Comparison of ENCODE assay signal across 18 cellular contexts in genomic region chr13:102556806-102557205, GRCh38. TPM values are rescaled to one million over a fixed set of nuclear protein-coding genes. Genes with fewer than 3 reads are reported as not detected.
DNase-seq lines count a peak whose midpoint lies in the region; TF ChIP-seq lines count a peak whose summit lies in the region.
"Had no signal": no experiment of that assay in that cellular context is flagged by ENCODE, and none has a peak within 500 bp of the region (broad histone marks: within the 10 kb centered on the region; RNA-seq: fewer than 3 reads in every experiment).

No MANE protein-coding gene starts in this region.

- in situ Hi-C loops in mammary epithelial cell (cut with MboI; ENCODE audit: low sequenced_read_pairs in 2 of 2) = loop anchor here in 1 of 2 donors (10.0 kb wide), 2 partner anchors 362 to 612 kb away; no protein-coding TSS in a partner anchor

- no peak for TF ChIP-seq CTCF in mammary epithelial cell (conservative IDR thresholded peaks at IDR 0.05 in 1 of 2, IDR thresholded peaks at IDR 0.05 in 1 of 2; ENCODE audit: extremely low read depth in 1 of 2, insufficient read depth in 1 of 2, low read depth in 1 of 2, low read length in 2 of 2)
- no peak for TF ChIP-seq CTCF in MCF 10A (IDR thresholded peaks at IDR 0.05; ENCODE audit: unreplicated experiment)
- TF ChIP-seq CTCF in HFFc6 (IDR thresholded peaks at IDR 0.05) = no peak
- no peak for TF ChIP-seq CTCF in osteoblast (IDR thresholded peaks at IDR 0.05; ENCODE audit: extremely low read depth, low read depth, low read length)
- TF ChIP-seq CTCF in GM20000 (IDR thresholded peaks at IDR 0.05; ENCODE audit: extremely low read depth, missing control alignments) = no peak

- H3K4me1 ChIP-seq in mammary epithelial cell (ENCODE audit: insufficient read depth, low read length) = no peaks in the 10 kb centered on the region
- H3K4me1 ChIP-seq in osteoblast (ENCODE audit: insufficient read depth, low read length) = no peaks in the 10 kb centered on the region
- H3K4me1 ChIP-seq: BLaER1 treated with 17β-estradiol and CSF1 and Interleukin-3, amounts not matched to agents 10 nM and 100 nM had no signal

- H3K27me3 Mint-ChIP-seq in MCF 10A (ENCODE audit: insufficient read depth, unreplicated experiment) = no peaks in the 10 kb centered on the region
- H3K27me3 Mint-ChIP-seq in HFFc6 (ENCODE audit: insufficient read depth) = peaks cover 4% of the 10 kb centered on the region

- intact Hi-C loops in mammary epithelial cell (cut with micrococcal nuclease) (loop anchor here (1.0 to 10.0 kb wide), 6 partner anchors 100 to 1412 kb away; partner anchors contain the start of gene FGF14), MCF 10A (cut with micrococcal nuclease) (loop anchor here (1.0 to 10.0 kb wide), 7 partner anchors 100 to 1415 kb away; no protein-coding TSS in a partner anchor)

- no peak overlapping the region for H3K4me2 ChIP-seq in mammary epithelial cell (ENCODE audit: insufficient read depth, low read depth, low read length)
- H3K4me2 ChIP-seq in osteoblast (ENCODE audit: insufficient read depth, low read length) = peak overlapping the region; percentile 59
- H3K4me2 ChIP-seq: BLaER1 treated with 17β-estradiol and CSF1 and Interleukin-3, amounts not matched to agents 10 nM and 100 nM had no signal

- no peak overlapping the region for H3K27ac ChIP-seq in mammary epithelial cell (ENCODE audit: insufficient read depth, low read depth, low read length)
- H3K27ac ChIP-seq in osteoblast (ENCODE audit: low read depth, low read length) = no peak overlapping the region
- H3K27ac ChIP-seq: BLaER1 treated with 17β-estradiol and CSF1 and Interleukin-3, amounts not matched to agents 10 nM and 100 nM; HL-60 had no signal

- H3K27me3 ChIP-seq in mammary epithelial cell (ENCODE audit: insufficient read depth, low read length) (no peaks in the 10 kb centered on the region), osteoblast (ENCODE audit: insufficient read depth, low read length) (no peaks in the 10 kb centered on the region)
- H3K27me3 ChIP-seq: BLaER1 treated with 17β-estradiol and CSF1 and Interleukin-3, amounts not matched to agents 10 nM and 100 nM had no signal

- H3K9me3 ChIP-seq in mammary epithelial cell (replicated peaks; ENCODE audit: insufficient read depth, low read length) = no peaks in the 10 kb centered on the region
- H3K9me3 ChIP-seq in osteoblast (ENCODE audit: low read depth, low read length) = no peaks in the 10 kb centered on the region
- H3K9me3 ChIP-seq: BLaER1 treated with 17β-estradiol and CSF1 and Interleukin-3, amounts not matched to agents 10 nM and 100 nM had no signal

- CTCF ChIA-PET in mammary epithelial cell (lab: Charles Lee; ENCODE audit: low non-redundant PET) = interaction anchor here (1.8 kb wide), 1 partner anchor 415 kb away, joined by 8 read pairs; no protein-coding TSS in a partner anchor
- CTCF ChIA-PET in MCF 10A (lab: Yijun Ruan, JAX) = interaction anchor here (0.9 to 5.3 kb wide), 28 partner anchors 9 to 1413 kb away, joined by 3 to 61 read pairs (median 6); no protein-coding TSS in a partner anchor

- H3K36me3 ChIP-seq in mammary epithelial cell (ENCODE audit: insufficient read depth, low read length) (no peaks in the 10 kb centered on the region), osteoblast (ENCODE audit: insufficient read depth, low read length) (no peaks in the 10 kb centered on the region)
- H3K36me3 ChIP-seq: BLaER1 treated with 17β-estradiol and CSF1 and Interleukin-3, amounts not matched to agents 10 nM and 100 nM had no signal

- peaks cover 6% of the 10 kb centered on the region for H3K4me1 Mint-ChIP-seq in MCF 10A (ENCODE audit: insufficient read depth, unreplicated experiment)
- H3K4me1 Mint-ChIP-seq in HFFc6 (ENCODE audit: low read depth) = no peaks in the 10 kb centered on the region

- dilution Hi-C loops in mammary epithelial cell (cut with HindIII; ENCODE audit: low sequenced_read_pairs) = no loop called here

- POLR2A ChIA-PET in MCF 10A (lab: Yijun Ruan, JAX) = interaction anchor here (0.6 kb wide), 1 partner anchor 124 kb away, joined by 3 read pairs; no protein-coding TSS in a partner anchor

- no peak overlapping the region for H3K4me3 ChIP-seq in mammary epithelial cell (replicated peaks in 1 of 3; ENCODE audit: insufficient read depth in 1 of 3, low read depth in 2 of 3, low read length in 3 of 3)
- no peak overlapping the region for H3K4me3 ChIP-seq in osteoblast (ENCODE audit: insufficient read depth, low read length)
- H3K4me3 ChIP-seq: BLaER1 treated with 17β-estradiol and CSF1 and Interleukin-3, amounts not matched to agents 10 nM and 100 nM had no signal

- 70% methylated on average over 3 of the region's 3 CpGs for WGBS in mammary epithelial cell (ENCODE audit: low coverage, missing lambda C conversion rate)

- H3K9me3 Mint-ChIP-seq in MCF 10A (ENCODE audit: unreplicated experiment) = peaks cover 8% of the 10 kb centered on the region
- H3K9me3 Mint-ChIP-seq in HFFc6 = no peaks in the 10 kb centered on the region
- H3K9me3 Mint-ChIP-seq: T-cell had no signal

- H4K20me1 ChIP-seq in mammary epithelial cell (ENCODE audit: insufficient read depth, low read length) (no peaks in the 10 kb centered on the region), osteoblast (ENCODE audit: insufficient read depth, low read length) (no peaks in the 10 kb centered on the region)
- H4K20me1 ChIP-seq: BLaER1 treated with 17β-estradiol and CSF1 and Interleukin-3, amounts not matched to agents 10 nM and 100 nM had no signal

- DNase-seq in mammary epithelial cell = no peak
- DNase-seq in MCF 10A (ENCODE audit: unreplicated experiment) = no peak
- no peak for DNase-seq in HFFc6
- peak; percentile 24 for DNase-seq in RPMI8226
- no peak for DNase-seq in osteoblast (ENCODE audit: insufficient read length, low spot score, missing footprints)
- DNase-seq in HT-29 (ENCODE audit: low spot score) = no peak
- no peak for DNase-seq in GM20000 (ENCODE audit: low spot score)
- no peak for DNase-seq in NCI-H187 (lab: John Stamatoyannopoulos, UW)
- DNase-seq: DMS153; Kasumi-1; NCI-H1048; NCI-H146; NCI-H446; NK-92 treated with Interleukin-12 subunit alpha and Interleukin-12 subunit beta, amount 100 ng/mL, for 24 hours; T-cell; T1000 had no signal

- H3K4me3 Mint-ChIP-seq in MCF 10A (ENCODE audit: unreplicated experiment) (no peak overlapping the region), HFFc6 (peak overlapping the region; percentile 11; the same call in 1 of the 2 replicates)
- H3K4me3 Mint-ChIP-seq: T-cell had no signal

- no peak overlapping the region for H3K27ac Mint-ChIP-seq in MCF 10A (ENCODE audit: low read depth, unreplicated experiment)
- H3K27ac Mint-ChIP-seq in HFFc6 = no peak overlapping the region
- H3K27ac Mint-ChIP-seq: T-cell had no signal

- BruUV-seq in mammary epithelial cell (replicated peaks; lab: Mats Ljungman, UMichigan) (no TSS peak), MCF 10A (replicated peaks; lab: Mats Ljungman, UMichigan) (no TSS peak)

- H2AFZ ChIP-seq in mammary epithelial cell (ENCODE audit: low read depth, low read length) (peak overlapping the region; percentile 50), osteoblast (ENCODE audit: low read length) (peak overlapping the region; percentile 67)

- H3K36me3 Mint-ChIP-seq in MCF 10A (ENCODE audit: insufficient read depth, unreplicated experiment) = no peaks in the 10 kb centered on the region
- no peaks in the 10 kb centered on the region for H3K36me3 Mint-ChIP-seq in HFFc6 (ENCODE audit: low read depth)
- H3K36me3 Mint-ChIP-seq: T-cell had no signal

- no peaks in the 10 kb centered on the region for H3K79me2 ChIP-seq in mammary epithelial cell (ENCODE audit: insufficient read depth, low read length)
- no peaks in the 10 kb centered on the region for H3K79me2 ChIP-seq in osteoblast (ENCODE audit: insufficient read depth, low read length)

- no peak overlapping the region for H3K9ac ChIP-seq in mammary epithelial cell (ENCODE audit: insufficient read depth, low read length)
- H3K9ac ChIP-seq: BLaER1 treated with 17β-estradiol and CSF1 and Interleukin-3, amounts not matched to agents 10 nM and 100 nM had no signal

RNA-seq across cellular contexts. Expression of gene TPP2, which starts 40.0 kb away (rescaled TPM):
- total RNA-seq in mammary epithelial cell (10 to 100 TPM; 42.8 to 46.5 TPM), MCF 10A (2022) (35.1 and 44.2 TPM in 2 replicates), osteoblast (57.5 and 58.9 TPM in 2 replicates)
- polyA plus RNA-seq in mammary epithelial cell = 19.2 TPM
- polyA minus RNA-seq in mammary epithelial cell = 37.5 TPM
- total RNA-seq in HFFc6 (2021; fragmentation: NEBNext Ultra II Directional; extraction: Animal tissue kit (Norgen Biotek cat#: 25700)) = 10 to 100 TPM; 41.9 to 52.5 (median 44.6) TPM
- total RNA-seq in HT-29 (2014; rRNA removed; shearing (Covaris generic)) = 19.5 and 23.5 TPM in 2 replicates
